In the genomic region with DNA sequence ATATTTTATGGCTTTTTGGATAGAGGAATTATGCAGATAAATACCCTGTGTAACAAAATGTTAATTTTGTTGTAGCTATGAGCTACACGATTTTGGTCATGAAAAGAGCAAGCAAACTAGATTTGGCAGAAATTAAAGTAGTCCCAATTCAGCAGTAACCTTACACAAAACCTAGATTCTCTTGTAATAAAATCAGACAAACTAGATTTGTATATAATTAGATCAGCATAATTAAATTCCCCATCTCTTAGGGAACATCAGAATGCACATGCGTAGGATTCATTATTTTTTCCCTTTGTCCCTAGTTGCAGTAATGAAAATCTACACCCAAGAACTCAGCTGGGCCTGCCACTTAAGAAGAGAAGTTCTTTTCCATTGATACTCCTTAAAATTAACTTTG, we compare ENCODE assay signal across 37 cellular contexts.
"Had no signal": no experiment of that assay in that cellular context is flagged by ENCODE, and none has a peak within 500 bp of the region (broad histone marks: within the 10 kb centered on the region; RNA-seq: fewer than 3 reads in every experiment).

No MANE protein-coding gene starts in this region.

- H3K9ac ChIP-seq: KMS-11 had no signal

- H3K36me3 ChIP-seq: MG63 had no signal

- H3K27ac ChIP-seq: KMS-11 had no signal

- H3K9me3 ChIP-seq: MG63 had no signal

- DNase-seq: Karpas-422, Kasumi-1, KG1, MG63, MM.1S, MV-4-11, NCI-H1048, NCI-H1092, NCI-H1092 treated with DMSO at 0.1 percent for 48 hours, NCI-H1105, NCI-H1105 treated with DMSO at 0.1 percent for 48 hours, NCI-H1417, NCI-H1417 treated with DMSO at 0.1 percent for 48 hours, NCI-H1436, NCI-H1436 treated with DMSO at 0.1 percent for 48 hours, NCI-H146, NCI-H1694, NCI-H1694 treated with DMSO at 0.1 percent for 48 hours, NCI-H187, NCI-H1930, NCI-H2029, NCI-H2029 treated with DMSO at 0.1 percent for 48 hours, NCI-H2081, NCI-H2081 treated with DMSO at 0.1 percent for 48 hours, NCI-H2107, NCI-H2171, NCI-H2171 treated with DMSO at 0.1 percent for 48 hours, NCI-H2227 treated with DMSO at 0.1 percent for 48 hours, NCI-H226, NCI-H345, NCI-H446, NCI-H446 treated with DMSO at 0.1 percent for 48 hours, NCI-H510A, NCI-H510A treated with DMSO at 0.1 percent for 48 hours, NCI-H524, NCI-H524 treated with DMSO at 0.1 percent for 48 hours had no signal

- H3K27me3 ChIP-seq: MG63 had no signal

- H3K4me2 ChIP-seq: KMS-11 had no signal
